In the genomic region with DNA sequence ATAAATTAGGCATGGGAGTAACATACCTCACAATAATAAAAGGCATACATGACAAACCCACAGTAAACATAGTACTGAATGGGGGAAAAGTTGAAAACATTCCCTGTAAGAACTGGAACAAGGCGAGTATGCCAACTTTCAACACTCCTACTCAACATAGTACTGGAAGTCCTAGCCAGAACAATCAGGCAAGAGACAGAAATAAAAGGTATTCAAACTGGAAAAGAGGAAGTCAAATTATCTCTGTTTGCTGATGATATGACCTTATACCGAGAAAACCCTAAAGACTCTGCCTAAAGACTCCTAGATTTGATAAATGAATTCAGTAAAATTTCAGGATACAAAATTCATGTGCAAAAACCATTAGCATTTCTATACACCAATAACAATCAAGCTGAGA, we compare ENCODE assay signal across 1 cellular context.
TF ChIP-seq lines count a peak whose summit lies in the region.

No MANE protein-coding gene starts in this region.

TF ChIP-seq in K562, 482 proteins besides CTCF, POLR2A, EP300 and RAD21 (continued from another document and continues in another):
- TF ChIP-seq, protein P1, sequence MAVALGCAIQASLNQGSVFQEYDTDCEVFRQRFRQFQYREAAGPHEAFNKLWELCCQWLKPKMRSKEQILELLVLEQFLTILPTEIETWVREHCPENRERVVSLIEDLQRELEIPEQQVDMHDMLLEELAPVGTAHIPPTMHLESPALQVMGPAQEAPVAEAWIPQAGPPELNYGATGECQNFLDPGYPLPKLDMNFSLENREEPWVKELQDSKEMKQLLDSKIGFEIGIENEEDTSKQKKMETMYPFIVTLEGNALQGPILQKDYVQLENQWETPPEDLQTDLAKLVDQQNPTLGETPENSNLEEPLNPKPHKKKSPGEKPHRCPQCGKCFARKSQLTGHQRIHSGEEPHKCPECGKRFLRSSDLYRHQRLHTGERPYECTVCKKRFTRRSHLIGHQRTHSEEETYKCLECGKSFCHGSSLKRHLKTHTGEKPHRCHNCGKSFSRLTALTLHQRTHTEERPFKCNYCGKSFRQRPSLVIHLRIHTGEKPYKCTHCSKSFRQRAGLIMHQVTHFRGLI (CRISPR knock-in tag; IDR thresholded peaks at IDR 0.05), result no peak
- no peak for TF ChIP-seq CCAR2 (IDR thresholded peaks at IDR 0.05; ENCODE audit: low read depth, low read length)
- TF ChIP-seq ZNF184 (CRISPR knock-in tag; IDR thresholded peaks at IDR 0.05), result no peak
- TF ChIP-seq ELF2 (CRISPR knock-in tag; IDR thresholded peaks at IDR 0.05), result no peak
- TF ChIP-seq CBX8 (IDR thresholded peaks at IDR 0.05; ENCODE audit: borderline replicate concordance, extremely low read depth, low read depth, low read length, poor library complexity, severe bottlenecking), result no peak
- no peak for TF ChIP-seq MAFG (tag; conservative IDR thresholded peaks at IDR 0.05)
- TF ChIP-seq, protein P2, sequence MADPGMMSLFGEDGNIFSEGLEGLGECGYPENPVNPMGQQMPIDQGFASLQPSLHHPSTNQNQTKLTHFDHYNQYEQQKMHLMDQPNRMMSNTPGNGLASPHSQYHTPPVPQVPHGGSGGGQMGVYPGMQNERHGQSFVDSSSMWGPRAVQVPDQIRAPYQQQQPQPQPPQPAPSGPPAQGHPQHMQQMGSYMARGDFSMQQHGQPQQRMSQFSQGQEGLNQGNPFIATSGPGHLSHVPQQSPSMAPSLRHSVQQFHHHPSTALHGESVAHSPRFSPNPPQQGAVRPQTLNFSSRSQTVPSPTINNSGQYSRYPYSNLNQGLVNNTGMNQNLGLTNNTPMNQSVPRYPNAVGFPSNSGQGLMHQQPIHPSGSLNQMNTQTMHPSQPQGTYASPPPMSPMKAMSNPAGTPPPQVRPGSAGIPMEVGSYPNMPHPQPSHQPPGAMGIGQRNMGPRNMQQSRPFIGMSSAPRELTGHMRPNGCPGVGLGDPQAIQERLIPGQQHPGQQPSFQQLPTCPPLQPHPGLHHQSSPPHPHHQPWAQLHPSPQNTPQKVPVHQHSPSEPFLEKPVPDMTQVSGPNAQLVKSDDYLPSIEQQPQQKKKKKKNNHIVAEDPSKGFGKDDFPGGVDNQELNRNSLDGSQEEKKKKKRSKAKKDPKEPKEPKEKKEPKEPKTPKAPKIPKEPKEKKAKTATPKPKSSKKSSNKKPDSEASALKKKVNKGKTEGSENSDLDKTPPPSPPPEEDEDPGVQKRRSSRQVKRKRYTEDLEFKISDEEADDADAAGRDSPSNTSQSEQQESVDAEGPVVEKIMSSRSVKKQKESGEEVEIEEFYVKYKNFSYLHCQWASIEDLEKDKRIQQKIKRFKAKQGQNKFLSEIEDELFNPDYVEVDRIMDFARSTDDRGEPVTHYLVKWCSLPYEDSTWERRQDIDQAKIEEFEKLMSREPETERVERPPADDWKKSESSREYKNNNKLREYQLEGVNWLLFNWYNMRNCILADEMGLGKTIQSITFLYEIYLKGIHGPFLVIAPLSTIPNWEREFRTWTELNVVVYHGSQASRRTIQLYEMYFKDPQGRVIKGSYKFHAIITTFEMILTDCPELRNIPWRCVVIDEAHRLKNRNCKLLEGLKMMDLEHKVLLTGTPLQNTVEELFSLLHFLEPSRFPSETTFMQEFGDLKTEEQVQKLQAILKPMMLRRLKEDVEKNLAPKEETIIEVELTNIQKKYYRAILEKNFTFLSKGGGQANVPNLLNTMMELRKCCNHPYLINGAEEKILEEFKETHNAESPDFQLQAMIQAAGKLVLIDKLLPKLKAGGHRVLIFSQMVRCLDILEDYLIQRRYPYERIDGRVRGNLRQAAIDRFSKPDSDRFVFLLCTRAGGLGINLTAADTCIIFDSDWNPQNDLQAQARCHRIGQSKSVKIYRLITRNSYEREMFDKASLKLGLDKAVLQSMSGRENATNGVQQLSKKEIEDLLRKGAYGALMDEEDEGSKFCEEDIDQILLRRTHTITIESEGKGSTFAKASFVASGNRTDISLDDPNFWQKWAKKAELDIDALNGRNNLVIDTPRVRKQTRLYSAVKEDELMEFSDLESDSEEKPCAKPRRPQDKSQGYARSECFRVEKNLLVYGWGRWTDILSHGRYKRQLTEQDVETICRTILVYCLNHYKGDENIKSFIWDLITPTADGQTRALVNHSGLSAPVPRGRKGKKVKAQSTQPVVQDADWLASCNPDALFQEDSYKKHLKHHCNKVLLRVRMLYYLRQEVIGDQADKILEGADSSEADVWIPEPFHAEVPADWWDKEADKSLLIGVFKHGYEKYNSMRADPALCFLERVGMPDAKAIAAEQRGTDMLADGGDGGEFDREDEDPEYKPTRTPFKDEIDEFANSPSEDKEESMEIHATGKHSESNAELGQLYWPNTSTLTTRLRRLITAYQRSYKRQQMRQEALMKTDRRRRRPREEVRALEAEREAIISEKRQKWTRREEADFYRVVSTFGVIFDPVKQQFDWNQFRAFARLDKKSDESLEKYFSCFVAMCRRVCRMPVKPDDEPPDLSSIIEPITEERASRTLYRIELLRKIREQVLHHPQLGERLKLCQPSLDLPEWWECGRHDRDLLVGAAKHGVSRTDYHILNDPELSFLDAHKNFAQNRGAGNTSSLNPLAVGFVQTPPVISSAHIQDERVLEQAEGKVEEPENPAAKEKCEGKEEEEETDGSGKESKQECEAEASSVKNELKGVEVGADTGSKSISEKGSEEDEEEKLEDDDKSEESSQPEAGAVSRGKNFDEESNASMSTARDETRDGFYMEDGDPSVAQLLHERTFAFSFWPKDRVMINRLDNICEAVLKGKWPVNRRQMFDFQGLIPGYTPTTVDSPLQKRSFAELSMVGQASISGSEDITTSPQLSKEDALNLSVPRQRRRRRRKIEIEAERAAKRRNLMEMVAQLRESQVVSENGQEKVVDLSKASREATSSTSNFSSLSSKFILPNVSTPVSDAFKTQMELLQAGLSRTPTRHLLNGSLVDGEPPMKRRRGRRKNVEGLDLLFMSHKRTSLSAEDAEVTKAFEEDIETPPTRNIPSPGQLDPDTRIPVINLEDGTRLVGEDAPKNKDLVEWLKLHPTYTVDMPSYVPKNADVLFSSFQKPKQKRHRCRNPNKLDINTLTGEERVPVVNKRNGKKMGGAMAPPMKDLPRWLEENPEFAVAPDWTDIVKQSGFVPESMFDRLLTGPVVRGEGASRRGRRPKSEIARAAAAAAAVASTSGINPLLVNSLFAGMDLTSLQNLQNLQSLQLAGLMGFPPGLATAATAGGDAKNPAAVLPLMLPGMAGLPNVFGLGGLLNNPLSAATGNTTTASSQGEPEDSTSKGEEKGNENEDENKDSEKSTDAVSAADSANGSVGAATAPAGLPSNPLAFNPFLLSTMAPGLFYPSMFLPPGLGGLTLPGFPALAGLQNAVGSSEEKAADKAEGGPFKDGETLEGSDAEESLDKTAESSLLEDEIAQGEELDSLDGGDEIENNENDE (IDR thresholded peaks at IDR 0.05; ENCODE audit: low read depth, low read length), result no peak
- no peak for TF ChIP-seq HSF4 (CRISPR knock-in tag; IDR thresholded peaks at IDR 0.05; ENCODE audit: borderline replicate concordance)
- TF ChIP-seq SOX6 (IDR thresholded peaks at IDR 0.05), result peak; percentile 68; the same call in 1 of the 2 replicates
- TF ChIP-seq ZNF57 (CRISPR knock-in tag; IDR thresholded peaks at IDR 0.05), result no peak
- TF ChIP-seq, protein P3, sequence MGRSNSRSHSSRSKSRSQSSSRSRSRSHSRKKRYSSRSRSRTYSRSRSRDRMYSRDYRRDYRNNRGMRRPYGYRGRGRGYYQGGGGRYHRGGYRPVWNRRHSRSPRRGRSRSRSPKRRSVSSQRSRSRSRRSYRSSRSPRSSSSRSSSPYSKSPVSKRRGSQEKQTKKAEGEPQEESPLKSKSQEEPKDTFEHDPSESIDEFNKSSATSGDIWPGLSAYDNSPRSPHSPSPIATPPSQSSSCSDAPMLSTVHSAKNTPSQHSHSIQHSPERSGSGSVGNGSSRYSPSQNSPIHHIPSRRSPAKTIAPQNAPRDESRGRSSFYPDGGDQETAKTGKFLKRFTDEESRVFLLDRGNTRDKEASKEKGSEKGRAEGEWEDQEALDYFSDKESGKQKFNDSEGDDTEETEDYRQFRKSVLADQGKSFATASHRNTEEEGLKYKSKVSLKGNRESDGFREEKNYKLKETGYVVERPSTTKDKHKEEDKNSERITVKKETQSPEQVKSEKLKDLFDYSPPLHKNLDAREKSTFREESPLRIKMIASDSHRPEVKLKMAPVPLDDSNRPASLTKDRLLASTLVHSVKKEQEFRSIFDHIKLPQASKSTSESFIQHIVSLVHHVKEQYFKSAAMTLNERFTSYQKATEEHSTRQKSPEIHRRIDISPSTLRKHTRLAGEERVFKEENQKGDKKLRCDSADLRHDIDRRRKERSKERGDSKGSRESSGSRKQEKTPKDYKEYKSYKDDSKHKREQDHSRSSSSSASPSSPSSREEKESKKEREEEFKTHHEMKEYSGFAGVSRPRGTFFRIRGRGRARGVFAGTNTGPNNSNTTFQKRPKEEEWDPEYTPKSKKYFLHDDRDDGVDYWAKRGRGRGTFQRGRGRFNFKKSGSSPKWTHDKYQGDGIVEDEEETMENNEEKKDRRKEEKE (IDR thresholded peaks at IDR 0.05; ENCODE audit: borderline replicate concordance in 1 of 2, control insufficient read depth in 1 of 2, low read depth in 2 of 2, low read length in 1 of 2), result no peak
- TF ChIP-seq ZNF263 (CRISPR knock-in tag; IDR thresholded peaks at IDR 0.05; ENCODE audit: borderline replicate concordance), result no peak
- no peak for TF ChIP-seq PTTG1 (tag; IDR thresholded peaks at IDR 0.05; ENCODE audit: low read depth)
- TF ChIP-seq, protein P4, sequence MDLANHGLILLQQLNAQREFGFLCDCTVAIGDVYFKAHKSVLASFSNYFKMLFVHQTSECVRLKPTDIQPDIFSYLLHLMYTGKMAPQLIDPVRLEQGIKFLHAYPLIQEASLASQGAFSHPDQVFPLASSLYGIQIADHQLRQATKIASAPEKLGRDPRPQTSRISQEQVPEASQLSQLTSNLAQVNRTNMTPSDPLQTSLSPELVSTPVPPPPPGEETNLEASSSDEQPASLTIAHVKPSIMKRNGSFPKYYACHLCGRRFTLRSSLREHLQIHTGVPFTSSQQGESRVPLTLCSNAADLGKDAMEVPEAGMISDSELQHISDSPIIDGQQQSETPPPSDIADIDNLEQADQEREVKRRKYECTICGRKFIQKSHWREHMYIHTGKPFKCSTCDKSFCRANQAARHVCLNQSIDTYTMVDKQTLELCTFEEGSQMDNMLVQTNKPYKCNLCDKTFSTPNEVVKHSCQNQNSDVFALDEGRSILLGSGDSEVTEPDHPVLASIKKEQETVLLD (IDR thresholded peaks at IDR 0.05), result no peak
- TF ChIP-seq, protein P5, sequence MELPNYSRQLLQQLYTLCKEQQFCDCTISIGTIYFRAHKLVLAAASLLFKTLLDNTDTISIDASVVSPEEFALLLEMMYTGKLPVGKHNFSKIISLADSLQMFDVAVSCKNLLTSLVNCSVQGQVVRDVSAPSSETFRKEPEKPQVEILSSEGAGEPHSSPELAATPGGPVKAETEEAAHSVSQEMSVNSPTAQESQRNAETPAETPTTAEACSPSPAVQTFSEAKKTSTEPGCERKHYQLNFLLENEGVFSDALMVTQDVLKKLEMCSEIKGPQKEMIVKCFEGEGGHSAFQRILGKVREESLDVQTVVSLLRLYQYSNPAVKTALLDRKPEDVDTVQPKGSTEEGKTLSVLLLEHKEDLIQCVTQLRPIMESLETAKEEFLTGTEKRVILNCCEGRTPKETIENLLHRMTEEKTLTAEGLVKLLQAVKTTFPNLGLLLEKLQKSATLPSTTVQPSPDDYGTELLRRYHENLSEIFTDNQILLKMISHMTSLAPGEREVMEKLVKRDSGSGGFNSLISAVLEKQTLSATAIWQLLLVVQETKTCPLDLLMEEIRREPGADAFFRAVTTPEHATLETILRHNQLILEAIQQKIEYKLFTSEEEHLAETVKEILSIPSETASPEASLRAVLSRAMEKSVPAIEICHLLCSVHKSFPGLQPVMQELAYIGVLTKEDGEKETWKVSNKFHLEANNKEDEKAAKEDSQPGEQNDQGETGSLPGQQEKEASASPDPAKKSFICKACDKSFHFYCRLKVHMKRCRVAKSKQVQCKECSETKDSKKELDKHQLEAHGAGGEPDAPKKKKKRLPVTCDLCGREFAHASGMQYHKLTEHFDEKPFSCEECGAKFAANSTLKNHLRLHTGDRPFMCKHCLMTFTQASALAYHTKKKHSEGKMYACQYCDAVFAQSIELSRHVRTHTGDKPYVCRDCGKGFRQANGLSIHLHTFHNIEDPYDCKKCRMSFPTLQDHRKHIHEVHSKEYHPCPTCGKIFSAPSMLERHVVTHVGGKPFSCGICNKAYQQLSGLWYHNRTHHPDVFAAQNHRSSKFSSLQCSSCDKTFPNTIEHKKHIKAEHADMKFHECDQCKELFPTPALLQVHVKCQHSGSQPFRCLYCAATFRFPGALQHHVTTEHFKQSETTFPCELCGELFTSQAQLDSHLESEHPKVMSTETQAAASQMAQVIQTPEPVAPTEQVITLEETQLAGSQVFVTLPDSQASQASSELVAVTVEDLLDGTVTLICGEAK (IDR thresholded peaks at IDR 0.05), result no peak
- TF ChIP-seq, protein P5 (CRISPR knock-in tag; IDR thresholded peaks at IDR 0.05), result no peak
- TF ChIP-seq, protein P6, sequence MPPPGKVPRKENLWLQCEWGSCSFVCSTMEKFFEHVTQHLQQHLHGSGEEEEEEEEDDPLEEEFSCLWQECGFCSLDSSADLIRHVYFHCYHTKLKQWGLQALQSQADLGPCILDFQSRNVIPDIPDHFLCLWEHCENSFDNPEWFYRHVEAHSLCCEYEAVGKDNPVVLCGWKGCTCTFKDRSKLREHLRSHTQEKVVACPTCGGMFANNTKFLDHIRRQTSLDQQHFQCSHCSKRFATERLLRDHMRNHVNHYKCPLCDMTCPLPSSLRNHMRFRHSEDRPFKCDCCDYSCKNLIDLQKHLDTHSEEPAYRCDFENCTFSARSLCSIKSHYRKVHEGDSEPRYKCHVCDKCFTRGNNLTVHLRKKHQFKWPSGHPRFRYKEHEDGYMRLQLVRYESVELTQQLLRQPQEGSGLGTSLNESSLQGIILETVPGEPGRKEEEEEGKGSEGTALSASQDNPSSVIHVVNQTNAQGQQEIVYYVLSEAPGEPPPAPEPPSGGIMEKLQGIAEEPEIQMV (tag; conservative IDR thresholded peaks at IDR 0.05; ENCODE audit: low read depth), result no peak
- no peak for TF ChIP-seq ZNF384 (IDR thresholded peaks at IDR 0.05; ENCODE audit: low read depth, low read length)
- peak; percentile 46; the same call in 1 of the 2 replicates for TF ChIP-seq TAL1 (IDR thresholded peaks at IDR 0.05)
- 0 out of 2 replicates have a peak, but pooled peaks have one; percentile 15 for TF ChIP-seq STAT5A (IDR thresholded peaks at IDR 0.05; ENCODE audit: borderline replicate concordance, low read length)
- peak; percentile 10; the same call in 1 of the 2 replicates for TF ChIP-seq CBFA2T3 (IDR thresholded peaks at IDR 0.05)
